Comparison of ENCODE assay signal across 23 cellular contexts in the genomic region with DNA sequence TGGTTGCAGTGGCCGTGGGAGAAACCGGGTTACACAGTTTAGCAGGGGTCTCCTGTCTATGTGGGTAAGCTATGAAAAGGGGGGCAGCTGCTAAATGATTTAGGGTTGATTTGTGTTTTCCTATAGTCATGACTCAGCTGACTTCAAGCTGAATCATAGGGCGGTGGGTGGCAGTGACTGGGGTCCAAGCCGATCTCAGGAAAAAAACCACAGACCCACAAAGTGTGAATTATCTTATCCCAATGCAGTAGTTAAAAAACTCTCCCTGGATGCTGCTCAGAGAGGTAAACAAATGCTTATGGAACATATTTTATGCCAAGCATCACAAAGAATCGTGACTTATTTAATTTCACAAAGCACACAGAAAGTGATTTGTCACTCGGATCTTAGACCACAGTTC. TPM values are rescaled to one million over a fixed set of nuclear protein-coding genes. Genes with fewer than 3 reads are reported as not detected.
DNase-seq lines count a peak whose midpoint lies in the region; ATAC-seq, FAIRE-seq and TF ChIP-seq lines count a peak whose summit lies in the region.
"Had no signal": no experiment of that assay in that cellular context is flagged by ENCODE, and none has a peak within 500 bp of the region (broad histone marks: within the 10 kb centered on the region; RNA-seq: fewer than 3 reads in every experiment).

No MANE protein-coding gene starts in this region.

- H2AFZ ChIP-seq in K562 (ENCODE audit: low read depth, low read length) (peak overlapping the region; percentile 70), osteoblast (ENCODE audit: low read length) (no peak overlapping the region)
- H2AFZ ChIP-seq: PC-9 had no signal

- no peaks in the 10 kb centered on the region for H3K36me3 ChIP-seq in K562 (ENCODE audit: control insufficient read depth, insufficient read depth, low read length)
- H3K36me3 ChIP-seq in osteoblast (ENCODE audit: insufficient read depth, low read length): no peaks in the 10 kb centered on the region
- no peaks in the 10 kb centered on the region for H3K36me3 ChIP-seq in kidney (ENCODE audit: control insufficient read depth in 1 of 2, insufficient read depth in 2 of 2, low read length in 2 of 2)
- H3K36me3 ChIP-seq in esophagus muscularis mucosa: no peaks in the 10 kb centered on the region
- H3K36me3 ChIP-seq: BLaER1, HAP-1 had no signal

- FAIRE-seq in K562 (lab: Jason Lieb, UNC) (no peak), kidney (lab: Jason Lieb, UNC) (no peak)
- FAIRE-seq: A204.1, GM12892 had no signal

- H3K4me1 ChIP-seq in K562 (replicated peaks in 1 of 2; ENCODE audit: control insufficient read depth in 2 of 2, insufficient read depth in 2 of 2, low read length in 2 of 2) (peaks cover 0 to 23% of the 10 kb centered on the region in 2 experiments; a peak in 4 of 5 replicates), osteoblast (ENCODE audit: insufficient read depth, low read length) (peaks cover 12% of the 10 kb centered on the region), kidney (ENCODE audit: control insufficient read depth in 1 of 2, insufficient read depth in 1 of 2, low read depth in 1 of 2, low read length in 2 of 2) (no peaks in the 10 kb centered on the region), esophagus muscularis mucosa (no peaks in the 10 kb centered on the region)
- H3K4me1 ChIP-seq: BLaER1 had no signal

- TF ChIP-seq POLR2A in K562 (conservative IDR thresholded peaks at IDR 0.05) (no peak), esophagus muscularis mucosa (IDR thresholded peaks at IDR 0.05; ENCODE audit: low read depth) (no peak)

- TF ChIP-seq CTCF in K562 (IDR thresholded peaks at IDR 0.05 in 2 of 3, conservative IDR thresholded peaks at IDR 0.05 in 1 of 3; ENCODE audit: insufficient read depth in 2 of 3, low read depth in 1 of 3, low read length in 3 of 3) (no peak), osteoblast (IDR thresholded peaks at IDR 0.05; ENCODE audit: extremely low read depth, low read depth, low read length) (no peak), kidney (IDR thresholded peaks at IDR 0.05; ENCODE audit: borderline replicate concordance, extremely low read depth, insufficient read depth) (no peak), esophagus muscularis mucosa (IDR thresholded peaks at IDR 0.05) (no peak)

- 9% methylated on average over 6 of the region's 6 CpGs for WGBS in K562 (ENCODE audit: insufficient coverage, low coverage, missing lambda C conversion rate)
- 67% methylated on average over 6 of the region's 6 CpGs for WGBS in esophagus muscularis mucosa

- CTCF ChIA-PET in K562 (lab: Yijun Ruan, JAX; ENCODE audit: low intra/inter-chr PET ratio): no interaction called here

- DNase-seq in Daoy (ENCODE audit: low read depth): peak; percentile 36
- DNase-seq in OCI-M1 (lab: John Stamatoyannopoulos, UW): peak; percentile 6
- peak in 1 of 4 experiments; percentile 39 for DNase-seq in K562 (ENCODE audit: extremely low read depth in 1 of 4, low spot score in 3 of 4)
- DNase-seq in osteoblast (ENCODE audit: insufficient read length, low spot score, missing footprints): no peak
- DNase-seq in kidney: no peak
- DNase-seq in esophagus muscularis mucosa (ENCODE audit: extremely low spot score): no peak
- DNase-seq in NCI-H524 treated with DMSO at 0.1 percent for 48 hours (lab: John Stamatoyannopoulos, UW): no peak
- DNase-seq in NCI-H774 (lab: John Stamatoyannopoulos, UW): no peak
- DNase-seq: Calu3; CD8-positive, alpha-beta T cell; MV-4-11; NCI-H1694 treated with DMSO at 0.1 percent for 48 hours; NCI-H510A; PC-9; SIG-M5 had no signal

- POLR2A ChIA-PET in K562 (lab: Yijun Ruan, JAX): interaction anchor here (0.7 to 1.2 kb wide), 2 partner anchors 12 to 16 kb away, joined by 5 read pairs; no protein-coding TSS in a partner anchor

- in situ Hi-C loops in K562 (cut with MboI): no loop called here

- TF ChIP-seq EP300 in K562 (IDR thresholded peaks at IDR 0.05; ENCODE audit: low read length): no peak
- TF ChIP-seq EP300 in esophagus muscularis mucosa (IDR thresholded peaks at IDR 0.05): no peak

- H3K9ac ChIP-seq in K562 (ENCODE audit: insufficient read depth in 1 of 2, low read depth in 2 of 2, low read length in 2 of 2) (peak overlapping the region in 1 of 2 experiments; percentile 8; a peak in 1 of 4 replicates), kidney (ENCODE audit: low read length in 2 of 2) (no peak overlapping the region)
- H3K9ac ChIP-seq: BLaER1 had no signal

- H3K27me3 ChIP-seq in K562 (ENCODE audit: control insufficient read depth in 2 of 2, insufficient read depth in 2 of 2, low read length in 2 of 2): no peaks in the 10 kb centered on the region
- peaks cover 12% of the 10 kb centered on the region for H3K27me3 ChIP-seq in osteoblast (ENCODE audit: insufficient read depth, low read length)
- peaks cover 0 to 5% (median 0%) of the 10 kb centered on the region in 4 donors for H3K27me3 ChIP-seq in esophagus muscularis mucosa
- H3K27me3 ChIP-seq: BLaER1 had no signal

- no peaks in the 10 kb centered on the region for H3K79me2 ChIP-seq in K562 (ENCODE audit: control insufficient read depth, insufficient read depth, low read length)
- no peaks in the 10 kb centered on the region for H3K79me2 ChIP-seq in osteoblast (ENCODE audit: insufficient read depth, low read length)

- no peak overlapping the region; the same call in 2 of the 3 replicates for H3K27ac ChIP-seq in K562 (ENCODE audit: extremely low read depth, low read depth, low read length)
- no peak overlapping the region for H3K27ac ChIP-seq in osteoblast (ENCODE audit: low read depth, low read length)
- H3K27ac ChIP-seq in kidney (ENCODE audit: low read depth in 2 of 2, low read length in 2 of 2): no peak overlapping the region
- H3K27ac ChIP-seq in esophagus muscularis mucosa (replicated peaks in 1 of 4): no peak overlapping the region
- H3K27ac ChIP-seq: BLaER1, HL-60, PC-9, RWPE1 had no signal

- no peaks in the 10 kb centered on the region for H3K9me1 ChIP-seq in K562 (ENCODE audit: control insufficient read depth, insufficient read depth, low read length)

- TF ChIP-seq RAD21 in K562 (CRISPR knock-in tag; conservative IDR thresholded peaks at IDR 0.05 in 1 of 2, IDR thresholded peaks at IDR 0.05 in 1 of 2): no peak

- H3K4me3 ChIP-seq in K562 (no peak overlapping the region), osteoblast (ENCODE audit: insufficient read depth, low read length) (no peak overlapping the region), kidney (ENCODE audit: low read length in 2 of 2) (no peak overlapping the region), esophagus muscularis mucosa (no peak overlapping the region)
- H3K4me3 ChIP-seq: BLaER1, HAP-1, PC-9 had no signal

- BruUV-seq in K562 (replicated peaks; lab: Mats Ljungman, UMichigan): no TSS peak

- intact Hi-C loops in K562 (cut with micrococcal nuclease) (no loop called here), kidney (cut with DNase I) (no loop called here), esophagus muscularis mucosa (cut with DNase I) (no loop called here)

- peak overlapping the region; percentile 36; the same call in 1 of the 2 replicates for H3K4me2 ChIP-seq in K562 (ENCODE audit: insufficient read depth, low read length)
- H3K4me2 ChIP-seq in osteoblast (ENCODE audit: insufficient read depth, low read length): peak overlapping the region; percentile 9
- H3K4me2 ChIP-seq: BLaER1, PC-9 had no signal

- no peaks in the 10 kb centered on the region for H3K9me3 ChIP-seq in K562 (replicated peaks; ENCODE audit: control insufficient read depth, insufficient read depth, low read depth, low read length)
- no peaks in the 10 kb centered on the region for H3K9me3 ChIP-seq in osteoblast (ENCODE audit: low read depth, low read length)
- H3K9me3 ChIP-seq in kidney (ENCODE audit: control insufficient read depth in 1 of 2, low read length in 2 of 2): no peaks in the 10 kb centered on the region
- no peaks in the 10 kb centered on the region for H3K9me3 ChIP-seq in esophagus muscularis mucosa
- H3K9me3 ChIP-seq: BLaER1, HAP-1 had no signal

- H4K20me1 ChIP-seq in K562 (replicated peaks; ENCODE audit: control insufficient read depth, insufficient read depth, low read length) (no peaks in the 10 kb centered on the region), osteoblast (ENCODE audit: insufficient read depth, low read length) (no peaks in the 10 kb centered on the region)
- H4K20me1 ChIP-seq: BLaER1 had no signal

- ATAC-seq in K562: peak; percentile 39
- ATAC-seq: CD8-positive, alpha-beta T cell; SK-N-SH treated with all-trans-retinoic acid at 6 μM for 48 hours had no signal

TF ChIP-seq in K562, 482 proteins besides CTCF, POLR2A, EP300 and RAD21 (continues in another document):
- peak; percentile 28 for TF ChIP-seq MEIS2 (IDR thresholded peaks at IDR 0.05; ENCODE audit: partially characterized antibody)

RNA-seq across cellular contexts. Expression of gene TOPAZ1, which starts 18.4 kb away (rescaled TPM):
- not detected in 2 replicates for total RNA-seq in Daoy (2014; rRNA removed; shearing (Covaris generic))
- total RNA-seq in K562 (2011; cell fraction: chromatin; rRNA removed; ENCODE audit: low replicate concordance): not detected in 2 replicates
- total RNA-seq in K562 (2011; cell fraction: nucleolus; rRNA removed): not detected in 2 replicates
- total RNA-seq in K562 (2011; cell fraction: nucleoplasm; rRNA removed): not detected in 2 replicates
- total RNA-seq in K562 (2014; rRNA removed) (not detected in 2 replicates), K562 (2014; rRNA removed; fragmentation: Illumina TruSeq; extraction: Trizol) (not detected in 2 replicates), K562 (2015; rRNA removed; fragmentation: Illumina TruSeq; extraction: Trizol) (not detected in 2 replicates), K562 (2021) (not detected in 2 replicates), osteoblast (not detected in 2 replicates), kidney (not detected), esophagus muscularis mucosa (not detected)
- polyA plus RNA-seq in K562 (2011; rRNA removed) (not detected in 2 replicates), K562 (2014; fragmentation: Illumina TruSeq; extraction: Trizol) (not detected in 2 replicates), K562 (2014; fragmentation: Nextera tagmentation; extraction: Ambion mirVana) (under 1 TPM in 1 of 2 experiments, not detected in 1; 0.01 TPM), K562 (2014; rRNA removed) (not detected in 2 replicates), kidney (ENCODE audit: insufficient read depth, low read depth, low replicate concordance) (not detected)
- polyA plus RNA-seq in K562 (2011; cell fraction: cytosol; rRNA removed): not detected in 2 replicates
- not detected in 2 replicates for polyA plus RNA-seq in K562 (2011; cell fraction: nucleus; rRNA removed)
- not detected in 2 replicates for polyA plus RNA-seq in K562 (2012)
- polyA minus RNA-seq in K562 (2011; rRNA and poly(A)+ RNA removed): not detected in 2 replicates
- polyA minus RNA-seq in K562 (2011; cell fraction: cytosol; rRNA and poly(A)+ RNA removed): not detected in 2 replicates
- polyA minus RNA-seq in K562 (2011; cell fraction: nucleus; rRNA and poly(A)+ RNA removed): not detected in 2 replicates
- total RNA-seq: Calu3; CD8-positive, alpha-beta T cell; PC-9 had no signal
- polyA plus RNA-seq: IgD-negative memory B cell had no signal

Comparison
In these comparisons a context has a peak if more than half of its experiments do, and no peak if none do; other contexts are left out.
1. DNase-seq: peak in Daoy (single experiment) and OCI-M1 (single experiment); none in osteoblast (single experiment), kidney (single experiment), esophagus muscularis mucosa (single experiment), NCI-H524 treated with DMSO at 0.1 percent for 48 hours (single experiment) and NCI-H774 (single experiment).